Comparison of ENCODE assay signal across 23 cellular contexts in the genomic region with DNA sequence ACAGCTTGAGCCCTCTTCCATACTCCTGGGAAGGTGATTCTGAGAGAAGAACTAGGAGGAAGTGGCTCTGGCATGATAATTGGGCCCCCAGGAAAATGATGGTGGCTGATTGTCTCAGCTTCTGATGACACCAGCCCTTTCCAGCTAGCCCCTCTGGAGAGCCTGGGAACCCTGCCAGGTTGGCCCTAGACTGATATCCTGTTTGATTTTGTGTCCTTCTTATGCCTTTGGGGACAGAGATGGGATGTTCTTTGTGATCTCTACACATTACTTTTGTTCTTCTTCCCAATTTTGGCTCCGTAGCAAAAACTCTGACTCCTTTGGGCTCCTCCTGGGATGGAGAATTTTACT. TPM values are rescaled to one million over a fixed set of nuclear protein-coding genes. Genes with fewer than 3 reads are reported as not detected.
"Had no signal": no experiment of that assay in that cellular context is flagged by ENCODE, and none has a peak within 500 bp of the region (broad histone marks: within the 10 kb centered on the region; RNA-seq: fewer than 3 reads in every experiment).

No MANE protein-coding gene starts in this region.

- H3K27me3 ChIP-seq: pancreas, stomach had no signal

- H3K4me3 ChIP-seq: dorsolateral prefrontal cortex, heart left ventricle, pancreas, stomach had no signal

- H3K9me3 ChIP-seq: heart left ventricle, pancreas, stomach had no signal

- ATAC-seq: heart left ventricle, left colon, pancreas, right cardiac atrium had no signal

- H3K4me1 ChIP-seq: heart left ventricle, pancreas, stomach had no signal

- H3K27ac ChIP-seq: dorsolateral prefrontal cortex, heart left ventricle, pancreas, stomach had no signal

- DNase-seq: dorsolateral prefrontal cortex; effector CD8-positive, alpha-beta T cell; heart left ventricle; hippocampal formation; left colon; mesendoderm; naive B cell; occipital lobe; pancreas; right cardiac atrium; small intestine; stimulated activated CD4-positive, alpha-beta T cell treated with anti-CD3 and anti-CD28 coated beads, Interleukin-12 subunit alpha, Interleukin-12 subunit beta, amount 100 ng/mL, for 4 hours; stimulated activated naive CD4-positive, alpha-beta T cell; stomach; trophoblast cell had no signal

- H3K36me3 ChIP-seq: heart left ventricle, pancreas, stomach had no signal

RNA-seq across cellular contexts. Expression of gene ERICH6B, which starts 39.7 kb away (rescaled TPM):
- total RNA-seq: glomerular endothelial cell, heart left ventricle, kidney epithelial cell, left colon, liver, lung microvascular endothelial cell, occipital lobe, pancreas, progenitor cell of endocrine pancreas, right cardiac atrium, stomach, urinary bladder had no signal
- polyA plus RNA-seq: esophagus, heart left ventricle, pancreas, right cardiac atrium, small intestine, stomach, thymus, urinary bladder had no signal
